ENCODE assay signal across 9 cellular contexts in the genomic region with DNA sequence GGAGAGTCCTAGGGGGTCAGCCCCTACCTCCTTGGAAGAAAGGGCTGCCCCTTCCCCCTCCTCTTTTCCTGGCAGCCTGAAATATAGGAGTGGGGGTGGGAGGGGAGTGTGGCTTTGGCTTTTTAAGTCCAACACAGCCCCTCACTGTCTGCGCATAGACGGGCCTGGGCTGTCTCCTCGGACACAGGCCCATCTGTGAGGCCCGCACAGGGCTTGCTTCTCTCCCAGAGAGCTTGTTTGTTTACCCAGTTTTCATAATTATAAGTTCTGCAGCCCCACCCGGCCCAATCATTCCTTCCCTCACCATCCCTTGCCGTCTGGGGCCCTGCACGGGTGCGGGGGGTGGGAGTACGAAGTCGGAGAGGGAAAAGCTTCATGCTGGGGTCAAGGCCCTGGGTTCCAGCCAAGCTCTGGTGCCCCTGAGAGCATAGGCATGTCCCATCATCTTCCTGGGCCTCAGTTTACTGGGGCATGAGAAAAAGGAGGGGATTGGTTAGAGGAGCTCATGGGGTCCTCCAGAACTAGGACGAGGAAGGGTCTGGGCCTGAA. TPM values are rescaled to one million over a fixed set of nuclear protein-coding genes. Genes with fewer than 3 reads are reported as not detected.
DNase-seq lines count a peak whose midpoint lies in the region; ATAC-seq and TF ChIP-seq lines count a peak whose summit lies in the region.
"Had no signal": no experiment of that assay in that cellular context is flagged by ENCODE, and none has a peak within 500 bp of the region (broad histone marks: within the 10 kb centered on the region; RNA-seq: fewer than 3 reads in every experiment).

No MANE protein-coding gene starts in this region.

- no peak for TF ChIP-seq POLR2A in breast epithelium (IDR thresholded peaks at IDR 0.05)
- TF ChIP-seq POLR2A in uterus (IDR thresholded peaks at IDR 0.05) = no peak

- H3K4me3 ChIP-seq in cardiac muscle cell (no peak overlapping the region), breast epithelium (no peak overlapping the region), muscle layer of colon (ENCODE audit: low read depth in 1 of 2, low read length in 2 of 2) (no peak overlapping the region), uterus (no peak overlapping the region)

- H3K9me3 ChIP-seq in cardiac muscle cell (ENCODE audit: low read depth) (no peaks in the 10 kb centered on the region), breast epithelium (no peaks in the 10 kb centered on the region), muscle layer of colon (ENCODE audit: low read length) (no peaks in the 10 kb centered on the region), uterus (no peaks in the 10 kb centered on the region)

- H3K27me3 ChIP-seq in cardiac muscle cell (no peaks in the 10 kb centered on the region), breast epithelium (no peaks in the 10 kb centered on the region), muscle layer of colon (ENCODE audit: control insufficient read depth in 1 of 2, insufficient read depth in 2 of 2, low read length in 2 of 2) (no peaks in the 10 kb centered on the region), uterus (no peaks in the 10 kb centered on the region)

- intact Hi-C loops in Right ventricle myocardium superior (cut with DNase I) = no loop called here
- intact Hi-C loops in breast epithelium (cut with DNase I; ENCODE audit: low total_unique reads) = no loop called here
- intact Hi-C loops in uterus (cut with DNase I; ENCODE audit: low total_unique reads) = no loop called here

- H3K4me1 ChIP-seq in cardiac muscle cell (ENCODE audit: low read depth) (peaks cover 26% of the 10 kb centered on the region), breast epithelium (peaks cover 20 to 48% of the 10 kb centered on the region in 2 donors), muscle layer of colon (ENCODE audit: insufficient read depth, low read length) (peaks cover 60% of the 10 kb centered on the region), uterus (peaks cover 8 to 24% of the 10 kb centered on the region in 2 donors)

- no peak for ATAC-seq in Right ventricle myocardium superior (ENCODE audit: poor library complexity)
- ATAC-seq in GM19324 (IDR thresholded peaks at IDR 0.05; ENCODE audit: low FRiP score, unreplicated experiment) = no peak
- no peak for ATAC-seq in HG02938 (IDR thresholded peaks at IDR 0.05; ENCODE audit: unreplicated experiment)

- TF ChIP-seq CTCF in cardiac muscle cell (IDR thresholded peaks at IDR 0.05; ENCODE audit: low read depth, low read length) (no peak), breast epithelium (IDR thresholded peaks at IDR 0.05) (no peak), uterus (IDR thresholded peaks at IDR 0.05) (no peak)

- DNase-seq in cardiac muscle cell (ENCODE audit: low read depth in 1 of 2, low spot score in 1 of 2) (no peak), Right ventricle myocardium superior (no peak), breast epithelium (ENCODE audit: low spot score in 2 of 2) (no peak), uterus (no peak), kidney glomerular epithelial cell (lab: John Stamatoyannopoulos, UW) (no peak)
- DNase-seq: NCI-H1105 had no signal

- H3K27ac ChIP-seq in cardiac muscle cell (peak overlapping the region; percentile 81), breast epithelium (peak overlapping the region; percentile 89 to 94), muscle layer of colon (ENCODE audit: low read depth, low read length) (peak overlapping the region; percentile 62), uterus (peak overlapping the region; percentile 81 to 89)

- H3K36me3 ChIP-seq in cardiac muscle cell (no peaks in the 10 kb centered on the region), breast epithelium (no peaks in the 10 kb centered on the region), muscle layer of colon (ENCODE audit: insufficient read depth, low read length) (peaks cover 21% of the 10 kb centered on the region), uterus (no peaks in the 10 kb centered on the region)

- peak overlapping the region; percentile 25 for H3K9ac ChIP-seq in muscle layer of colon (ENCODE audit: low read length)

RNA-seq across cellular contexts. Expression of gene STXBP1, which starts 54.0 kb away (rescaled TPM):
- 19.8 and 95.5 TPM in 2 replicates for total RNA-seq in cardiac muscle cell
- 26.0 and 27.0 TPM in 2 replicates for polyA plus RNA-seq in cardiac muscle cell
- total RNA-seq in Right ventricle myocardium superior = 50.9 TPM
- 10 to 100 TPM; 19.0 to 45.9 (median 43.2) TPM for total RNA-seq in breast epithelium
- 100 to 1,000 TPM in 2 of 4 donors, 10 to 100 TPM in 2; 46.6 to 147 (median 99.5) TPM for total RNA-seq in uterus
